In the genomic region with DNA sequence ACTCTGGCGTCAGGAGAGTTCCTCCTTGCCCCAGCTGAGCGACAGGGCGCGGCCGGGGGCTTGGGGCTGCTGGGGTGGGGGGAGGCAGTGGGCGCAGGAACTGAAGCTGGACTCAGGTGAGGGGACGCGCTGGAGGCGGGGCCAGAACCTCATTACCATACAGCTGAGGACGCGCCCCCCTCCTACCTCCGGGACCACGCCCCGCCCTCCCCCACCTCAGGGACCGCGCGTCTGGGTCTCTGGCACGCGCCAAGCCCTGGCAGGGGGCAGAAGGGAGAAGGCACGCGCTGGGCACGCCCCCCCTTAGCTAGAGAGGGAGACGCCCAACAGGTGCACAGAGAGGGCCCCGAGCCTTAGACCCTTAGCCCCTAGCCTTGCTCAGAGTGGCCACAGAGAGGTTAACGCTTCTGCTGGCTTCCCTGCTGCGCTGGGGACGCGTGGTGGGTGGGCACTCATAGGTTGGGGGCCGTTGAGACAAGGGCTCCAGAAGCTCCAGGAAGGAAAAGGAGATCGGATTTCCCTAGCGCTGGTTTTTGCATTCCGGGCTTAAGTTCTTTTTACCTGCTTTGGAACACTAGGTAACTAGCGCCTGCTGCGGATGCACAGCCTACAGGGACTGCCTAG, we compare ENCODE assay signal across 9 cellular contexts. TPM values are rescaled to one million over a fixed set of nuclear protein-coding genes. Genes with fewer than 3 reads are reported as not detected.
DNase-seq lines count a peak whose midpoint lies in the region; ATAC-seq and TF ChIP-seq lines count a peak whose summit lies in the region.
"Had no signal": no experiment of that assay in that cellular context is flagged by ENCODE, and none has a peak within 500 bp of the region (broad histone marks: within the 10 kb centered on the region; RNA-seq: fewer than 3 reads in every experiment).

No MANE protein-coding gene starts in this region.

- peak overlapping the region; percentile 83 for H3K4me3 Mint-ChIP-seq in CD8-positive, alpha-beta T cell
- peak overlapping the region; percentile 75 for H3K4me3 Mint-ChIP-seq in activated T-helper 17 cell treated with anti-CD3 and anti-CD28 coated beads, Interleukin-2, amount 50 U/mL, for 72 hours

- H3K36me3 ChIP-seq in CD8-positive, alpha-beta T cell (ENCODE audit: insufficient read depth, low read length), result no peaks in the 10 kb centered on the region
- no peaks in the 10 kb centered on the region for H3K36me3 ChIP-seq in tibial artery

- intact Hi-C loops in CD8-positive, alpha-beta T cell (cut with DNase I, micrococcal nuclease), result loop anchor here in 1 of 2 experiments (2.0 kb wide), 1 partner anchor 22 kb away; no protein-coding TSS in a partner anchor
- intact Hi-C loops in tibial artery (cut with DNase I; ENCODE audit: low total_unique reads), result no loop called here

- peak overlapping the region; percentile 63 for H3K4me3 ChIP-seq in CD8-positive, alpha-beta T cell (ENCODE audit: low read depth, low read length)
- H3K4me3 ChIP-seq in tibial artery, result peak overlapping the region; percentile 50 to 66

- H3K4me1 Mint-ChIP-seq in CD8-positive, alpha-beta T cell (ENCODE audit: low read depth), result peaks cover 51% of the 10 kb centered on the region
- peaks cover 7% of the 10 kb centered on the region for H3K4me1 Mint-ChIP-seq in activated T-helper 17 cell treated with anti-CD3 and anti-CD28 coated beads, Interleukin-2, amount 50 U/mL, for 72 hours

- no peak overlapping the region for H3K27ac ChIP-seq in CD8-positive, alpha-beta T cell (ENCODE audit: low read depth, low read length)
- H3K27ac ChIP-seq in tibial artery, result no peak overlapping the region

- H3K4me1 ChIP-seq in CD8-positive, alpha-beta T cell (ENCODE audit: insufficient read depth, low read length), result peaks cover 60% of the 10 kb centered on the region
- H3K4me1 ChIP-seq in tibial artery, result peaks cover 0 to 58% (median 54%) of the 10 kb centered on the region in 4 donors

- POLR2A ChIA-PET in CD8-positive, alpha-beta T cell (lab: Charles Lee), result interaction anchor here (1.9 to 2.4 kb wide), 2 partner anchors 13 to 22 kb away, joined by 6 to 16 read pairs; no protein-coding TSS in a partner anchor

- H3K9me3 ChIP-seq in CD8-positive, alpha-beta T cell (ENCODE audit: low read length), result no peaks in the 10 kb centered on the region
- no peaks in the 10 kb centered on the region for H3K9me3 ChIP-seq in tibial artery

- peak; percentile 33 for ATAC-seq in CD8-positive, alpha-beta T cell
- ATAC-seq in activated T-helper 17 cell treated with anti-CD3 and anti-CD28 coated beads, Interleukin-2, amount 50 U/mL, for 72 hours (replicated peaks), result peak; percentile 22
- ATAC-seq in HG02798 (IDR thresholded peaks at IDR 0.05; ENCODE audit: poor library complexity, unreplicated experiment), result no peak

- no peak for TF ChIP-seq CTCF in CD8-positive, alpha-beta T cell (IDR thresholded peaks at IDR 0.05)
- TF ChIP-seq CTCF in tibial artery (IDR thresholded peaks at IDR 0.05), result no peak

- peaks cover 44% of the 10 kb centered on the region for H3K27me3 ChIP-seq in CD8-positive, alpha-beta T cell (ENCODE audit: insufficient read depth, low read length)
- H3K27me3 ChIP-seq in tibial artery, result peaks cover 0 to 73% of the 10 kb centered on the region in 2 donors

- CTCF ChIA-PET in CD8-positive, alpha-beta T cell (lab: Charles Lee), result interaction anchor here (0.8 to 7.5 kb wide), 5 partner anchors 13 to 70 kb away, joined by 4 to 69 read pairs (median 11); no protein-coding TSS in a partner anchor

- no peak for DNase-seq in CD8-positive, alpha-beta T cell
- peak; percentile 52 for DNase-seq in NAMALWA (ENCODE audit: low spot score)
- peak; percentile 22 for DNase-seq in kidney tubule cell (ENCODE audit: low spot score)
- DNase-seq in tibial artery, result no peak
- DNase-seq in NCI-H1694 (lab: John Stamatoyannopoulos, UW), result no peak
- no peak for DNase-seq in CD1c-positive myeloid dendritic cell (ENCODE audit: extremely low spot score)

- H3K27me3 Mint-ChIP-seq in CD8-positive, alpha-beta T cell (ENCODE audit: low read depth), result peaks cover 62% of the 10 kb centered on the region
- peaks cover 41% of the 10 kb centered on the region for H3K27me3 Mint-ChIP-seq in activated T-helper 17 cell treated with anti-CD3 and anti-CD28 coated beads, Interleukin-2, amount 50 U/mL, for 72 hours

- H3K36me3 Mint-ChIP-seq in CD8-positive, alpha-beta T cell, result no peaks in the 10 kb centered on the region
- no peaks in the 10 kb centered on the region for H3K36me3 Mint-ChIP-seq in activated T-helper 17 cell treated with anti-CD3 and anti-CD28 coated beads, Interleukin-2, amount 50 U/mL, for 72 hours (ENCODE audit: low read depth)

- no peak overlapping the region for H3K27ac Mint-ChIP-seq in CD8-positive, alpha-beta T cell
- H3K27ac Mint-ChIP-seq in activated T-helper 17 cell treated with anti-CD3 and anti-CD28 coated beads, Interleukin-2, amount 50 U/mL, for 72 hours, result no peak overlapping the region

- H3K9me3 Mint-ChIP-seq in CD8-positive, alpha-beta T cell, result no peaks in the 10 kb centered on the region
- H3K9me3 Mint-ChIP-seq in activated T-helper 17 cell treated with anti-CD3 and anti-CD28 coated beads, Interleukin-2, amount 50 U/mL, for 72 hours, result no peaks in the 10 kb centered on the region

RNA-seq across cellular contexts. Expression of gene DLL4, which starts 0.7 kb away (rescaled TPM):
- under 1 TPM; 0.08 TPM for total RNA-seq in CD8-positive, alpha-beta T cell
- total RNA-seq in activated T-helper 17 cell treated with anti-CD3 and anti-CD28 coated beads, Interleukin-2, amount 50 U/mL, for 72 hours, result not detected

RNA-seq across cellular contexts. Expression of gene CHAC1, which starts 24.8 kb away (rescaled TPM):
- under 1 TPM; 0.22 to 0.69 TPM for total RNA-seq in CD8-positive, alpha-beta T cell
- total RNA-seq in activated T-helper 17 cell treated with anti-CD3 and anti-CD28 coated beads, Interleukin-2, amount 50 U/mL, for 72 hours, result 1 to 10 TPM; 2.4 to 6.8 TPM

RNA-seq across cellular contexts. Expression of gene VPS18, which starts 34.2 kb away (rescaled TPM):
- 10 to 100 TPM; 21.7 to 23.6 TPM for total RNA-seq in CD8-positive, alpha-beta T cell
- total RNA-seq in activated T-helper 17 cell treated with anti-CD3 and anti-CD28 coated beads, Interleukin-2, amount 50 U/mL, for 72 hours, result 10 to 100 TPM in 1 of 2 donors, 1 to 10 TPM in 1; 5.6 to 12.0 TPM

RNA-seq across cellular contexts. Expression of gene RHOV, which starts 54.4 kb away (rescaled TPM):
- total RNA-seq in CD8-positive, alpha-beta T cell, result under 1 TPM; 0.24 to 0.25 TPM
- total RNA-seq in activated T-helper 17 cell treated with anti-CD3 and anti-CD28 coated beads, Interleukin-2, amount 50 U/mL, for 72 hours, result under 1 TPM; 0.24 to 0.45 TPM
- total RNA-seq: myocyte had no signal

Comparison
In these comparisons a context has a peak if more than half of its experiments do, and no peak if none do; other contexts are left out.
1. DNase-seq: peak in NAMALWA (single experiment) and kidney tubule cell (single experiment); none in CD8-positive, alpha-beta T cell (0 of 7), tibial artery (0 of 2), NCI-H1694 (single experiment) and CD1c-positive myeloid dendritic cell (single experiment).